In genomic region chr6:10398439-10399218, GRCh38 we compare ENCODE assay signal across 1 cellular context.
TF ChIP-seq lines count a peak whose summit lies in the region.

No MANE protein-coding gene starts in this region.

TF ChIP-seq in H1, 55 proteins besides CTCF, POLR2A, EP300 and RAD21:
- TF ChIP-seq KDM4A (IDR thresholded peaks at IDR 0.05; ENCODE audit: low read depth, low read length, severe bottlenecking) = peak; percentile 35
- TF ChIP-seq SUZ12 (IDR thresholded peaks at IDR 0.05; ENCODE audit: low read length) = peak; percentile 78; the same call in 1 of the 2 replicates
- no peak for TF ChIP-seq YY1 (IDR thresholded peaks at IDR 0.05; ENCODE audit: low read depth, low read length)
- peak; percentile 84 for TF ChIP-seq RNF2 (IDR thresholded peaks at IDR 0.05; ENCODE audit: borderline replicate concordance, low read depth, low read length, missing control alignments, poor library complexity, severe bottlenecking)
- peak; percentile 74 for TF ChIP-seq EZH2 (IDR thresholded peaks at IDR 0.05; ENCODE audit: low read depth, low read length, severe bottlenecking)
